1 cellular context compared by ENCODE assay signal in genomic region chr1:228517655-228518054, GRCh38.
TF ChIP-seq lines count a peak whose summit lies in the region.

No MANE protein-coding gene starts in this region.

TF ChIP-seq in K562, 482 proteins besides CTCF, POLR2A, EP300 and RAD21 (continued from another document):
- no peak for TF ChIP-seq ZBTB12 (CRISPR knock-in tag; IDR thresholded peaks at IDR 0.05)
- TF ChIP-seq OTX1 (CRISPR knock-in tag; IDR thresholded peaks at IDR 0.05), result 0 out of 2 replicates have a peak, but pooled peaks have one; percentile 33
- TF ChIP-seq ZBTB26 (CRISPR knock-in tag; IDR thresholded peaks at IDR 0.05), result peak; percentile 62; the same call in 1 of the 2 replicates
- no peak for TF ChIP-seq ZNF398 (CRISPR knock-in tag; IDR thresholded peaks at IDR 0.05)
- no peak for TF ChIP-seq RBBP5 (IDR thresholded peaks at IDR 0.05; ENCODE audit: borderline replicate concordance, insufficient read depth, low read length, poor library complexity, severe bottlenecking)
- no peak for TF ChIP-seq ZNF511 (CRISPR knock-in tag; IDR thresholded peaks at IDR 0.05)
- TF ChIP-seq RBFOX2 (IDR thresholded peaks at IDR 0.05; ENCODE audit: low read depth, low read length), result no peak
- TF ChIP-seq MCM3 (IDR thresholded peaks at IDR 0.05), result peak; percentile 63; the same call in 1 of the 2 replicates
- no peak for TF ChIP-seq MTA3 (IDR thresholded peaks at IDR 0.05; ENCODE audit: borderline replicate concordance)
- peak; percentile 18 for TF ChIP-seq ARHGAP35 (IDR thresholded peaks at IDR 0.05; ENCODE audit: partially characterized antibody)
- TF ChIP-seq NFIX (CRISPR knock-in tag; IDR thresholded peaks at IDR 0.05; ENCODE audit: low read depth), result no peak
TF ChIP-seq in K562: peak in this region for 11.
